ENCODE assay signal across 21 cellular contexts in genomic region chr19:42443944-42444398, GRCh38. TPM values are rescaled to one million over a fixed set of nuclear protein-coding genes. Genes with fewer than 3 reads are reported as not detected.
DNase-seq lines count a peak whose midpoint lies in the region; TF ChIP-seq lines count a peak whose summit lies in the region.
"Had no signal": no experiment of that assay in that cellular context is flagged by ENCODE, and none has a peak within 500 bp of the region (broad histone marks: within the 10 kb centered on the region; RNA-seq: fewer than 3 reads in every experiment).

No MANE protein-coding gene starts in this region.

- intact Hi-C loops in esophagus squamous epithelium (cut with DNase I) (no loop called here), stomach (cut with DNase I; ENCODE audit: low total_unique reads) (no loop called here), prostate gland (cut with DNase I) (no loop called here), thyroid gland (cut with DNase I) (no loop called here)

- H3K36me3 ChIP-seq in esophagus squamous epithelium (no peaks in the 10 kb centered on the region), stomach (no peaks in the 10 kb centered on the region), prostate gland (no peaks in the 10 kb centered on the region), thyroid gland (no peaks in the 10 kb centered on the region)
- H3K36me3 ChIP-seq: right atrium auricular region, WERI-Rb-1 had no signal

- TF ChIP-seq EP300 in stomach (IDR thresholded peaks at IDR 0.05): no peak

- WGBS in esophagus squamous epithelium, 2 donors: 52 to 63% methylated on average over 4 of the region's 4 CpGs
- WGBS in stomach, 5 donors: 22 to 45% (median 29%) methylated on average over 4 of the region's 4 CpGs
- WGBS in prostate gland: 41% methylated on average over 4 of the region's 4 CpGs
- WGBS in thyroid gland, 2 donors: 43 to 53% methylated on average over 4 of the region's 4 CpGs

- H3K27me3 ChIP-seq in esophagus squamous epithelium (no peaks in the 10 kb centered on the region), stomach (no peaks in the 10 kb centered on the region), prostate gland (replicated peaks; ENCODE audit: insufficient read depth) (no peaks in the 10 kb centered on the region), thyroid gland (no peaks in the 10 kb centered on the region)
- H3K27me3 ChIP-seq: right atrium auricular region had no signal

- TF ChIP-seq POLR2A in esophagus squamous epithelium (IDR thresholded peaks at IDR 0.05) (no peak), stomach (IDR thresholded peaks at IDR 0.05) (no peak), prostate gland (IDR thresholded peaks at IDR 0.05) (no peak), thyroid gland (IDR thresholded peaks at IDR 0.05) (no peak)

- peak; percentile 56 for DNase-seq in DMS79 treated with DMSO at 0.1 percent for 48 hours (lab: John Stamatoyannopoulos, UW)
- peak; percentile 32 for DNase-seq in NCI-H345 treated with DMSO at 0.1 percent for 48 hours (lab: John Stamatoyannopoulos, UW; ENCODE audit: unreplicated experiment)
- no peak for DNase-seq in esophagus squamous epithelium (lab: John Stamatoyannopoulos, UW)
- peak; percentile 51 for DNase-seq in stomach
- no peak for DNase-seq in prostate gland (ENCODE audit: low spot score)
- no peak for DNase-seq in thyroid gland
- no peak for DNase-seq in stimulated activated naive CD4-positive, alpha-beta T cell treated with Interleukin-2 at 50 U/mL for 16 hours (lab: John Stamatoyannopoulos, UW)
- DNase-seq: activated CD4-positive, alpha-beta memory T cell treated with anti-CD3 and anti-CD28 coated beads for 36 hours; activated naive CD4-positive, alpha-beta T cell treated with anti-CD3 and anti-CD28 coated beads, Interleukin-2, amount 10 ng/mL, durations not matched to agents 7 days and 5 days; activated T-cell treated with anti-CD3 and anti-CD28 coated beads, Interleukin-2, amount 50 U/mL, for 24 hours; GF-D8; hippocampal formation; islet precursor cell; NCI-H2227 treated with DMSO at 0.1 percent for 48 hours; stimulated activated naive CD4-positive, alpha-beta T cell; T-cell; WERI-Rb-1 had no signal

- H3K4me3 ChIP-seq in esophagus squamous epithelium: no peak overlapping the region
- H3K4me3 ChIP-seq in stomach: no peak overlapping the region
- H3K4me3 ChIP-seq in prostate gland: no peak overlapping the region
- no peak overlapping the region for H3K4me3 ChIP-seq in thyroid gland (replicated peaks in 1 of 3)
- H3K4me3 ChIP-seq: right atrium auricular region had no signal

- no peak for TF ChIP-seq CTCF in esophagus squamous epithelium (IDR thresholded peaks at IDR 0.05)
- TF ChIP-seq CTCF in stomach (IDR thresholded peaks at IDR 0.05): no peak
- no peak for TF ChIP-seq CTCF in prostate gland (IDR thresholded peaks at IDR 0.05)
- no peak for TF ChIP-seq CTCF in thyroid gland (IDR thresholded peaks at IDR 0.05)

- H3K27ac ChIP-seq in esophagus squamous epithelium (peak overlapping the region; percentile 77 to 93 (median 90)), stomach (peak overlapping the region; percentile 86 to 93 (median 88)), prostate gland (peak overlapping the region in 1 of 2 donors; percentile 36), thyroid gland (no peak overlapping the region)
- H3K27ac ChIP-seq: right atrium auricular region, WERI-Rb-1 had no signal

- H3K4me1 ChIP-seq in esophagus squamous epithelium (peaks cover 0 to 97% (median 17%) of the 10 kb centered on the region in 3 donors), stomach (peaks cover 11 to 57% (median 40%) of the 10 kb centered on the region in 4 donors), prostate gland (replicated peaks) (no peaks in the 10 kb centered on the region), thyroid gland (peaks cover 4 to 26% of the 10 kb centered on the region in 2 donors)
- H3K4me1 ChIP-seq: right atrium auricular region had no signal

- H3K9me3 ChIP-seq in esophagus squamous epithelium: no peaks in the 10 kb centered on the region
- no peaks in the 10 kb centered on the region for H3K9me3 ChIP-seq in stomach
- no peaks in the 10 kb centered on the region for H3K9me3 ChIP-seq in prostate gland
- no peaks in the 10 kb centered on the region for H3K9me3 ChIP-seq in thyroid gland
- H3K9me3 ChIP-seq: right atrium auricular region had no signal

RNA-seq across cellular contexts. Expression of gene CXCL17, which starts 1.2 kb away (rescaled TPM):
- total RNA-seq in esophagus squamous epithelium (10 to 100 TPM; 19.3 to 97.7 (median 33.8) TPM), stomach (100 to 1,000 TPM in 1 of 5 donors, 10 to 100 TPM in 2, 1 to 10 TPM in 1, not detected in 1; 7.6 to 208 (median 35.9) TPM), prostate gland (1 to 10 TPM; 2.4 to 4.8 TPM), thyroid gland (not detected)
- 100 to 1,000 TPM; 107 to 518 (median 441) TPM for polyA plus RNA-seq in stomach
- total RNA-seq: activated CD4-positive, alpha-beta memory T cell treated with anti-CD3 and anti-CD28 coated beads for 36 hours; fibroblast of villous mesenchyme; mononuclear cell; right atrium auricular region; Right ventricle myocardium inferior; T-cell had no signal

RNA-seq across cellular contexts. Expression of gene LIPE, which starts 16.8 kb away (rescaled TPM):
- 10 to 100 TPM in 1 of 4 donors, 1 to 10 TPM in 3; 5.2 to 10.8 (median 7.9) TPM for total RNA-seq in esophagus squamous epithelium
- 100 to 1,000 TPM in 1 of 5 donors, 10 to 100 TPM in 2, 1 to 10 TPM in 2; 3.1 to 139 (median 13.6) TPM for total RNA-seq in stomach
- 10 to 100 TPM in 1 of 3 donors, 1 to 10 TPM in 2; 7.3 to 15.7 (median 7.5) TPM for polyA plus RNA-seq in stomach
- total RNA-seq in prostate gland: 10 to 100 TPM; 10.2 to 24.8 TPM
- 10 to 100 TPM in 1 of 4 donors, 1 to 10 TPM in 3; 4.0 to 10.0 (median 7.4) TPM for total RNA-seq in thyroid gland

RNA-seq across cellular contexts. Expression of gene CNFN, which starts 53.9 kb away (rescaled TPM):
- total RNA-seq in esophagus squamous epithelium (1,000 to 10,000 TPM in 2 of 4 donors, 100 to 1,000 TPM in 2; 530 to 1,759 (median 921) TPM), stomach (1 to 10 TPM in 1 of 5 donors, not detected in 4; 7.8 TPM), prostate gland (1 to 10 TPM; 3.4 to 9.4 TPM), thyroid gland (1 to 10 TPM in 1 of 4 donors, not detected in 3; 1.0 TPM)
- 100 to 1,000 TPM in 1 of 3 donors, 1 to 10 TPM in 2; 2.0 to 395 (median 2.4) TPM for polyA plus RNA-seq in stomach
- total RNA-seq: activated CD4-positive, alpha-beta memory T cell treated with anti-CD3 and anti-CD28 coated beads for 36 hours; fibroblast of villous mesenchyme; mononuclear cell had no signal

Comparison
In these comparisons a context has a peak if more than half of its experiments do, and no peak if none do; other contexts are left out.
1. DNase-seq: peak in DMS79 treated with DMSO at 0.1 percent for 48 hours (single experiment), NCI-H345 treated with DMSO at 0.1 percent for 48 hours (single experiment) and stomach (single experiment); none in esophagus squamous epithelium (single experiment), prostate gland (single experiment), thyroid gland (0 of 2) and stimulated activated naive CD4-positive, alpha-beta T cell treated with Interleukin-2 at 50 U/mL for 16 hours (single experiment).
2. H3K27ac ChIP-seq: peak in esophagus squamous epithelium (4 of 4) and stomach (5 of 5); none in thyroid gland (0 of 3).
3. RNA of gene CNFN, which starts 53.9 kb away (total RNA-seq): 530 to 1,759 TPM in esophagus squamous epithelium; 3.4 to 9.4 TPM in prostate gland, 7.8 TPM in stomach and 1.0 TPM in thyroid gland; every median in the first group is over 10 times any median in the second.